In the genomic region with DNA sequence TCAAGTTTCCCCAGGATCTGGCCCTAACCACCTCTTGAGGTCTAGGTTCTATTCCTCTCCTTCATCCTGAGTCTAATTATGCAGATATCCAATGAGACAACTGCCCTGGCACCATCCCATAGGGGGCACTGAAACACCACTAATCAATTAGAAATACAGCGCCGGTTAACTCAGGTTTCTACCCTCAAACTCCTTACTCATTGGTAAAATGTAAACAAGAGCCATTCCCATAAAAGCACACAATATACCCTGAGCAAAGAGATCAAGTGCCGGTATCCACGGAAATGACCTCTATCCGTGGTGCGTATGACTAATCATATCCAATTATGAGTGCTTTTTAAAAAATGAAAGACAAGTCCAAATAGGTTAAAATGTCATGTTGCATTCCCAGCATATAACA, we compare ENCODE assay signal across 8 cellular contexts.
DNase-seq lines count a peak whose midpoint lies in the region; ATAC-seq, FAIRE-seq and TF ChIP-seq lines count a peak whose summit lies in the region.

No MANE protein-coding gene starts in this region.

- in situ Hi-C loops in HepG2 (cut with HindIII; ENCODE audit: extremely low pct_ligation_motif_present, low pct_unique_long_range_greater_than_20kb), result loop anchor here (5.0 to 25.0 kb wide), 4 partner anchors 140 to 825 kb away; a partner anchor contains a TSS

- H3K4me2 ChIP-seq in HepG2 (ENCODE audit: low read depth, low read length), result no peak overlapping the region

- H3K27ac Mint-ChIP-seq in activated CD4-positive, alpha-beta T cell treated with anti-CD3 and anti-CD28 coated beads, Interleukin-2, amount 10 ng/mL, durations not matched to agents 7 days and 5 days, result no peak overlapping the region

- CTCF ChIA-PET in activated CD4-positive, alpha-beta T cell treated with anti-CD3 and anti-CD28 coated beads, Interleukin-2, amount 10 ng/mL, durations not matched to agents 7 days and 5 days (lab: Charles Lee), result interaction anchor here (0.6 to 1.8 kb wide), 9 partner anchors 10 to 1241 kb away, joined by 3 to 13 read pairs (median 3); no protein-coding TSS in a partner anchor
- CTCF ChIA-PET in HepG2 (lab: Yijun Ruan, JAX; ENCODE audit: low intra/inter-chr PET ratio, low total read pairs), result interaction anchor here (1.6 to 3.1 kb wide), 3 partner anchors 241 to 347 kb away, joined by 10 to 18 read pairs (median 15); no protein-coding TSS in a partner anchor

- no peak for TF ChIP-seq POLR2A in H54 (IDR thresholded peaks at IDR 0.05; ENCODE audit: low read depth, low read length)
- no peak for TF ChIP-seq POLR2A in HepG2 (IDR thresholded peaks at IDR 0.05; ENCODE audit: insufficient read depth in 1 of 2, low read depth in 2 of 2, low read length in 2 of 2)

- H3K27ac ChIP-seq in coronary artery (no peak overlapping the region), HepG2 (ENCODE audit: extremely low read length, insufficient read depth, low read length) (no peak overlapping the region)

- peaks cover 12% of the 10 kb centered on the region for H3K4me1 ChIP-seq in HepG2 (ENCODE audit: insufficient read depth, low read length)

- POLR2A ChIA-PET in activated CD4-positive, alpha-beta T cell treated with anti-CD3 and anti-CD28 coated beads, Interleukin-2, amount 10 ng/mL, durations not matched to agents 7 days and 5 days (lab: Charles Lee), result no interaction called here
- POLR2A ChIA-PET in HepG2 (lab: Yijun Ruan, JAX), result no interaction called here

- no peaks in the 10 kb centered on the region for H3K27me3 ChIP-seq in HepG2 (ENCODE audit: control insufficient read depth in 1 of 2, insufficient read depth in 2 of 2, low read length in 2 of 2)

- FAIRE-seq in H54 (lab: Jason Lieb, UNC) (peak; percentile 11), HepG2 (lab: Jason Lieb, UNC) (peak; percentile 87)

- no peak for TF ChIP-seq CTCF in coronary artery (IDR thresholded peaks at IDR 0.05)
- peak; percentile 79 for TF ChIP-seq CTCF in HepG2 (CRISPR knock-in tag; IDR thresholded peaks at IDR 0.05)

- peaks cover 10% of the 10 kb centered on the region for H3K9me3 ChIP-seq in HepG2 (ENCODE audit: low read length)

- intact Hi-C loops in HepG2 (cut with micrococcal nuclease; ENCODE audit: unreplicated experiment), result loop anchor here (1.0 to 2.0 kb wide), 4 partner anchors 140 to 348 kb away; no protein-coding TSS in a partner anchor

- H3K9ac ChIP-seq in HepG2 (ENCODE audit: insufficient read depth, low read depth, low read length), result no peak overlapping the region

- peak; percentile 77 for TF ChIP-seq RAD21 in HepG2 (CRISPR knock-in tag; IDR thresholded peaks at IDR 0.05)

- TF ChIP-seq EP300 in HepG2 (IDR thresholded peaks at IDR 0.05; ENCODE audit: low read depth in 2 of 2, low read length in 2 of 2), result no peak; a peak in 1 of 4 replicates
- no peak for TF ChIP-seq EP300 in HepG2 (CRISPR knock-in tag; IDR thresholded peaks at IDR 0.05; ENCODE audit: borderline replicate concordance)

- WGBS in HepG2 (ENCODE audit: low lambda C conversion rate), result 0% methylated on average over 6 of the region's 6 CpGs

- no peaks in the 10 kb centered on the region for H3K36me3 ChIP-seq in HepG2 (replicated peaks in 1 of 2; ENCODE audit: control insufficient read depth in 1 of 2, insufficient read depth in 2 of 2, low read length in 2 of 2)

- peaks cover 8% of the 10 kb centered on the region for H3K4me1 Mint-ChIP-seq in activated CD4-positive, alpha-beta T cell treated with anti-CD3 and anti-CD28 coated beads, Interleukin-2, amount 10 ng/mL, durations not matched to agents 7 days and 5 days

- no peaks in the 10 kb centered on the region for H3K9me3 Mint-ChIP-seq in activated CD4-positive, alpha-beta T cell treated with anti-CD3 and anti-CD28 coated beads, Interleukin-2, amount 10 ng/mL, durations not matched to agents 7 days and 5 days

- no peaks in the 10 kb centered on the region for H4K20me1 ChIP-seq in HepG2 (ENCODE audit: insufficient read depth, low read length)

- H3K4me3 Mint-ChIP-seq in activated CD4-positive, alpha-beta T cell treated with anti-CD3 and anti-CD28 coated beads, Interleukin-2, amount 10 ng/mL, durations not matched to agents 7 days and 5 days, result no peak overlapping the region

- no peaks in the 10 kb centered on the region for H3K79me2 ChIP-seq in HepG2 (ENCODE audit: insufficient read depth, low read length)

- BruUV-seq in HepG2 (replicated peaks; lab: Mats Ljungman, UMichigan), result no TSS peak

- ATAC-seq in HepG2 (peak; percentile 97), GM18511 (IDR thresholded peaks at IDR 0.05; ENCODE audit: unreplicated experiment) (no peak)

- no peaks in the 10 kb centered on the region for H3K36me3 Mint-ChIP-seq in activated CD4-positive, alpha-beta T cell treated with anti-CD3 and anti-CD28 coated beads, Interleukin-2, amount 10 ng/mL, durations not matched to agents 7 days and 5 days (ENCODE audit: low read depth)

- peaks cover 10% of the 10 kb centered on the region for H3K27me3 Mint-ChIP-seq in activated CD4-positive, alpha-beta T cell treated with anti-CD3 and anti-CD28 coated beads, Interleukin-2, amount 10 ng/mL, durations not matched to agents 7 days and 5 days

- DNase-seq in CD1c-positive myeloid dendritic cell (ENCODE audit: extremely low spot score) (peak; percentile 66), H54 (ENCODE audit: insufficient read length, low spot score) (no peak), NCI-H2227 (lab: John Stamatoyannopoulos, UW; ENCODE audit: unreplicated experiment) (peak; percentile 25), coronary artery (ENCODE audit: low spot score) (no peak), HepG2 (ENCODE audit: low spot score) (peak; percentile 70)
- DNase-seq in activated CD4-positive, alpha-beta T cell treated with anti-CD3 and anti-CD28 coated beads, Interleukin-2, amount 10 ng/mL, durations not matched to agents 7 days and 5 days, result peak; percentile 69
- DNase-seq in stimulated activated CD8-positive, alpha-beta memory T cell treated with anti-CD3 and anti-CD28 coated beads, Interleukin-12 subunit alpha, Interleukin-12 subunit beta, amount 100 ng/mL, for 1 hour (ENCODE audit: low read depth), result peak; percentile 33

- H3K4me3 ChIP-seq in coronary artery, result peak overlapping the region; percentile 41
- no peak overlapping the region for H3K4me3 ChIP-seq in HepG2 (replicated peaks in 1 of 3; ENCODE audit: insufficient read depth in 1 of 3, low read depth in 2 of 3, low read length in 3 of 3)

- H2AFZ ChIP-seq in HepG2 (ENCODE audit: low read length), result no peak overlapping the region

TF ChIP-seq in HepG2, 621 proteins besides CTCF, POLR2A, EP300 and RAD21 (continues in another document):
- TF ChIP-seq GZF1 (CRISPR knock-in tag; IDR thresholded peaks at IDR 0.05) (no peak), NFKBIZ (CRISPR knock-in tag; IDR thresholded peaks at IDR 0.05) (no peak), FOXA3 (CRISPR knock-in tag; IDR thresholded peaks at IDR 0.05) (peak; percentile 87), ZSCAN30 (CRISPR knock-in tag; IDR thresholded peaks at IDR 0.05) (no peak), MXI1 (IDR thresholded peaks at IDR 0.05; ENCODE audit: borderline replicate concordance, low read depth, low read length) (no peak), CREB1 (IDR thresholded peaks at IDR 0.05) (no peak), CREB1 (CRISPR knock-in tag; IDR thresholded peaks at IDR 0.05) (no peak), SMAD1 (CRISPR knock-in tag; IDR thresholded peaks at IDR 0.05; ENCODE audit: borderline replicate concordance, low read depth) (no peak), ZNF484 (CRISPR knock-in tag; IDR thresholded peaks at IDR 0.05; ENCODE audit: borderline replicate concordance, low read depth) (no peak)
- TF ChIP-seq, protein P1, sequence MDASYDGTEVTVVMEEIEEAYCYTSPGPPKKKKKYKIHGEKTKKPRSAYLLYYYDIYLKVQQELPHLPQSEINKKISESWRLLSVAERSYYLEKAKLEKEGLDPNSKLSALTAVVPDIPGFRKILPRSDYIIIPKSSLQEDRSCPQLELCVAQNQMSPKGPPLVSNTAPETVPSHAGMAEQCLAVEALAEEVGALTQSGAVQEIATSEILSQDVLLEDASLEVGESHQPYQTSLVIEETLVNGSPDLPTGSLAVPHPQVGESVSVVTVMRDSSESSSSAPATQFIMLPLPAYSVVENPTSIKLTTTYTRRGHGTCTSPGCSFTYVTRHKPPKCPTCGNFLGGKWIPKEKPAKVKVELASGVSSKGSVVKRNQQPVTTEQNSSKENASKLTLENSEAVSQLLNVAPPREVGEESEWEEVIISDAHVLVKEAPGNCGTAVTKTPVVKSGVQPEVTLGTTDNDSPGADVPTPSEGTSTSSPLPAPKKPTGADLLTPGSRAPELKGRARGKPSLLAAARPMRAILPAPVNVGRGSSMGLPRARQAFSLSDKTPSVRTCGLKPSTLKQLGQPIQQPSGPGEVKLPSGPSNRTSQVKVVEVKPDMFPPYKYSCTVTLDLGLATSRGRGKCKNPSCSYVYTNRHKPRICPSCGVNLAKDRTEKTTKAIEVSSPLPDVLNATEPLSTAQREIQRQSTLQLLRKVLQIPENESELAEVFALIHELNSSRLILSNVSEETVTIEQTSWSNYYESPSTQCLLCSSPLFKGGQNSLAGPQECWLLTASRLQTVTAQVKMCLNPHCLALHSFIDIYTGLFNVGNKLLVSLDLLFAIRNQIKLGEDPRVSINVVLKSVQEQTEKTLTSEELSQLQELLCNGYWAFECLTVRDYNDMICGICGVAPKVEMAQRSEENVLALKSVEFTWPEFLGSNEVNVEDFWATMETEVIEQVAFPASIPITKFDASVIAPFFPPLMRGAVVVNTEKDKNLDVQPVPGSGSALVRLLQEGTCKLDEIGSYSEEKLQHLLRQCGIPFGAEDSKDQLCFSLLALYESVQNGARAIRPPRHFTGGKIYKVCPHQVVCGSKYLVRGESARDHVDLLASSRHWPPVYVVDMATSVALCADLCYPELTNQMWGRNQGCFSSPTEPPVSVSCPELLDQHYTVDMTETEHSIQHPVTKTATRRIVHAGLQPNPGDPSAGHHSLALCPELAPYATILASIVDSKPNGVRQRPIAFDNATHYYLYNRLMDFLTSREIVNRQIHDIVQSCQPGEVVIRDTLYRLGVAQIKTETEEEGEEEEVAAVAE (CRISPR knock-in tag; IDR thresholded peaks at IDR 0.05; ENCODE audit: borderline replicate concordance), result no peak
- TF ChIP-seq, protein P2, sequence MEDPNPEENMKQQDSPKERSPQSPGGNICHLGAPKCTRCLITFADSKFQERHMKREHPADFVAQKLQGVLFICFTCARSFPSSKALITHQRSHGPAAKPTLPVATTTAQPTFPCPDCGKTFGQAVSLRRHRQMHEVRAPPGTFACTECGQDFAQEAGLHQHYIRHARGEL (CRISPR knock-in tag; IDR thresholded peaks at IDR 0.05), result no peak

Comparison
In these comparisons a context has a peak if more than half of its experiments do, and no peak if none do; other contexts are left out.
1. DNase-seq: peak in CD1c-positive myeloid dendritic cell (single experiment), NCI-H2227 (single experiment), activated CD4-positive, alpha-beta T cell treated with anti-CD3 and anti-CD28 coated beads, Interleukin-2, amount 10 ng/mL, durations not matched to agents 7 days and 5 days (single experiment), HepG2 (single experiment) and stimulated activated CD8-positive, alpha-beta memory T cell treated with anti-CD3 and anti-CD28 coated beads, Interleukin-12 subunit alpha, Interleukin-12 subunit beta, amount 100 ng/mL, for 1 hour (single experiment); none in H54 (single experiment) and coronary artery (single experiment).